Comparison of ENCODE assay signal across 1 cellular context in genomic region chr2:36367497-36368353, GRCh38.
TF ChIP-seq lines count a peak whose summit lies in the region.

No MANE protein-coding gene starts in this region.

TF ChIP-seq in Ishikawa, 13 proteins besides CTCF, POLR2A, EP300 and RAD21 (continued from another document):
- TF ChIP-seq REST (IDR thresholded peaks at IDR 0.05; ENCODE audit: low read depth) (no peak), TAF1 (IDR thresholded peaks at IDR 0.05; ENCODE audit: low read depth) (no peak), YY1 (IDR thresholded peaks at IDR 0.05; ENCODE audit: low read depth) (no peak), TCF12 (IDR thresholded peaks at IDR 0.05; ENCODE audit: low read depth) (0 out of 2 replicates have a peak, but pooled peaks have one; percentile 48), NFIC (IDR thresholded peaks at IDR 0.05) (peak; percentile 67), FOXM1 (IDR thresholded peaks at IDR 0.05; ENCODE audit: borderline replicate concordance, low read depth) (no peak)
TF ChIP-seq in Ishikawa: peak in this region for 4.
